Comparison of ENCODE assay signal across 20 cellular contexts in genomic region chr15:72992733-72993321, GRCh38. TPM values are rescaled to one million over a fixed set of nuclear protein-coding genes. Genes with fewer than 3 reads are reported as not detected.
DNase-seq lines count a peak whose midpoint lies in the region; ATAC-seq and TF ChIP-seq lines count a peak whose summit lies in the region.
"Had no signal": no experiment of that assay in that cellular context is flagged by ENCODE, and none has a peak within 500 bp of the region (broad histone marks: within the 10 kb centered on the region; RNA-seq: fewer than 3 reads in every experiment).

No MANE protein-coding gene starts in this region.

- peak overlapping the region; percentile 71 for H3K27ac ChIP-seq in GM23248
- H3K27ac ChIP-seq in lower lobe of right lung: peak overlapping the region; percentile 19
- peak overlapping the region; percentile 71 for H3K27ac ChIP-seq in subcutaneous abdominal adipose tissue (ENCODE audit: low read depth, low read length)
- no peak overlapping the region for H3K27ac ChIP-seq in effector memory CD4-positive, alpha-beta T cell (ENCODE audit: insufficient read depth, low read length, poor library complexity, severe bottlenecking)
- H3K27ac ChIP-seq: KMS-11, pancreas had no signal

- peaks cover 32% of the 10 kb centered on the region for H3K4me1 ChIP-seq in GM23248 (ENCODE audit: insufficient read depth)
- peaks cover 11% of the 10 kb centered on the region for H3K4me1 ChIP-seq in lower lobe of right lung
- peaks cover 0 to 17% (median 11%) of the 10 kb centered on the region in 5 donors for H3K4me1 ChIP-seq in subcutaneous abdominal adipose tissue (ENCODE audit: control insufficient read depth in 5 of 5, insufficient read depth in 5 of 5, low read length in 5 of 5)
- no peaks in the 10 kb centered on the region for H3K4me1 ChIP-seq in effector memory CD4-positive, alpha-beta T cell (ENCODE audit: control insufficient read depth, insufficient read depth, low read length, poor library complexity, severe bottlenecking)
- H3K4me1 ChIP-seq: pancreas had no signal

- no peaks in the 10 kb centered on the region for H3K79me2 ChIP-seq in GM23248 (ENCODE audit: insufficient read depth)

- H3K4me3 Mint-ChIP-seq in activated T-helper 2 cell treated with anti-CD3 and anti-CD28 coated beads, Interferon-gamma antibody, Interleukin-2, Interleukin-4, amounts not matched to agents 10 μg/mL and 5 μg/mL and 100 μg/mL, durations not matched to agents 14 hours and 24 hours and 36 hours (ENCODE audit: low read depth): no peak overlapping the region
- H3K4me3 Mint-ChIP-seq: activated naive CD4-positive, alpha-beta T cell treated with anti-CD3 and anti-CD28 coated beads for 36 hours had no signal

- no peaks in the 10 kb centered on the region for H3K9me3 ChIP-seq in GM23248 (ENCODE audit: low read depth)
- H3K9me3 ChIP-seq in lower lobe of right lung: no peaks in the 10 kb centered on the region
- no peaks in the 10 kb centered on the region for H3K9me3 ChIP-seq in subcutaneous abdominal adipose tissue (ENCODE audit: control insufficient read depth in 5 of 5, low read length in 5 of 5)
- no peaks in the 10 kb centered on the region for H3K9me3 ChIP-seq in effector memory CD4-positive, alpha-beta T cell (ENCODE audit: control insufficient read depth, low read length)
- H3K9me3 ChIP-seq: pancreas, SK-N-SH had no signal

- peaks cover 29% of the 10 kb centered on the region for H3F3A ChIP-seq in GM23248 (ENCODE audit: insufficient read depth)

- H3K9ac ChIP-seq in GM23248 (peak overlapping the region; percentile 50), subcutaneous abdominal adipose tissue (ENCODE audit: low read length in 5 of 5) (no peak overlapping the region)
- H3K9ac ChIP-seq: KMS-11, SK-N-SH had no signal

- H3K36me3 Mint-ChIP-seq in activated T-helper 2 cell treated with anti-CD3 and anti-CD28 coated beads, Interferon-gamma antibody, Interleukin-2, Interleukin-4, amounts not matched to agents 10 μg/mL and 5 μg/mL and 100 μg/mL, durations not matched to agents 14 hours and 24 hours and 36 hours (ENCODE audit: low read depth): no peaks in the 10 kb centered on the region

- no peak for TF ChIP-seq CTCF in fibroblast of mammary gland (conservative IDR thresholded peaks at IDR 0.05; ENCODE audit: control insufficient read depth, insufficient read depth, low read depth, low read length)
- TF ChIP-seq CTCF in lower lobe of right lung (IDR thresholded peaks at IDR 0.05): no peak

- in situ Hi-C loops in GM23248 (cut with MboI): no loop called here

- H3K27me3 ChIP-seq in GM23248 (replicated peaks; ENCODE audit: insufficient read depth) (no peaks in the 10 kb centered on the region), lower lobe of right lung (ENCODE audit: low read depth) (no peaks in the 10 kb centered on the region), subcutaneous abdominal adipose tissue (ENCODE audit: control insufficient read depth in 5 of 5, insufficient read depth in 4 of 5, low read length in 5 of 5) (peaks cover 0 to 3% (median 0%) of the 10 kb centered on the region in 5 donors)
- no peaks in the 10 kb centered on the region for H3K27me3 ChIP-seq in effector memory CD4-positive, alpha-beta T cell (replicated peaks; ENCODE audit: control insufficient read depth, insufficient read depth, low read length, poor library complexity, severe bottlenecking)
- H3K27me3 ChIP-seq: dorsolateral prefrontal cortex, pancreas had no signal

- peak; percentile 62 for DNase-seq in GM23248
- peak; percentile 45 for DNase-seq in fibroblast of mammary gland (ENCODE audit: low read depth)
- DNase-seq in lower lobe of right lung: no peak
- no peak for DNase-seq in effector memory CD4-positive, alpha-beta T cell
- no peak for DNase-seq in activated CD4-positive, alpha-beta T cell treated with anti-CD3 and anti-CD28 coated beads for 1 hour
- no peak for DNase-seq in DMS79 (lab: John Stamatoyannopoulos, UW)
- no peak for DNase-seq in activated T-helper 2 cell treated with anti-CD3 and anti-CD28 coated beads, Interferon-gamma antibody, Interleukin-2, Interleukin-4, amounts not matched to agents 10 μg/mL and 5 μg/mL and 100 μg/mL, durations not matched to agents 14 hours and 24 hours and 36 hours (ENCODE audit: low spot score)
- DNase-seq: ACHN; activated CD4-positive, alpha-beta T cell treated with anti-CD3 and anti-CD28 coated beads for 48 hours; activated CD8-positive, alpha-beta memory T cell treated with anti-CD3 and anti-CD28 coated beads, Interleukin-2, amount 50 U/mL, for 4 hours; activated naive CD4-positive, alpha-beta T cell treated with anti-CD3 and anti-CD28 coated beads for 36 hours; dorsolateral prefrontal cortex; NCI-H1105 treated with DMSO at 0.1 percent for 48 hours; pancreas; SK-N-SH; T-helper 9 cell had no signal

- H3K4me3 ChIP-seq in GM23248 (peak overlapping the region; percentile 30), fibroblast of mammary gland (ENCODE audit: control insufficient read depth, low read depth, low read length) (no peak overlapping the region), lower lobe of right lung (no peak overlapping the region), subcutaneous abdominal adipose tissue (ENCODE audit: low read depth in 1 of 5, low read length in 5 of 5) (no peak overlapping the region)
- no peak overlapping the region for H3K4me3 ChIP-seq in effector memory CD4-positive, alpha-beta T cell (ENCODE audit: insufficient read depth, low read depth, low read length, poor library complexity, severe bottlenecking)
- H3K4me3 ChIP-seq: pancreas, smooth muscle cell had no signal

- H3K4me1 Mint-ChIP-seq in activated T-helper 2 cell treated with anti-CD3 and anti-CD28 coated beads, Interferon-gamma antibody, Interleukin-2, Interleukin-4, amounts not matched to agents 10 μg/mL and 5 μg/mL and 100 μg/mL, durations not matched to agents 14 hours and 24 hours and 36 hours (ENCODE audit: low read depth): no peaks in the 10 kb centered on the region

- H3K36me3 ChIP-seq in GM23248 (ENCODE audit: low read depth) (no peaks in the 10 kb centered on the region), lower lobe of right lung (no peaks in the 10 kb centered on the region), subcutaneous abdominal adipose tissue (ENCODE audit: control insufficient read depth in 5 of 5, insufficient read depth in 5 of 5, low read length in 5 of 5) (no peaks in the 10 kb centered on the region)
- H3K36me3 ChIP-seq in effector memory CD4-positive, alpha-beta T cell (ENCODE audit: control insufficient read depth, insufficient read depth, low read length): no peaks in the 10 kb centered on the region
- H3K36me3 ChIP-seq: pancreas had no signal

- H3K4me2 ChIP-seq in GM23248 (ENCODE audit: unreplicated experiment): peak overlapping the region; percentile 74
- H3K4me2 ChIP-seq: KMS-11, SK-N-SH, smooth muscle cell had no signal

- intact Hi-C loops in lower lobe of right lung (cut with DNase I): no loop called here
- intact Hi-C loops in activated T-helper 2 cell treated with anti-CD3 and anti-CD28 coated beads, Interferon-gamma antibody, Interleukin-2, Interleukin-4, amounts not matched to agents 10 μg/mL and 5 μg/mL and 100 μg/mL, durations not matched to agents 14 hours and 24 hours and 36 hours (cut with micrococcal nuclease): no loop called here

- ATAC-seq in lower lobe of right lung: no peak
- ATAC-seq: esophagus mucosa had no signal

- H2AFZ ChIP-seq in GM23248: peak overlapping the region; percentile 73

- no peaks in the 10 kb centered on the region for H3K9me2 ChIP-seq in GM23248 (ENCODE audit: insufficient read depth)
- H3K9me2 ChIP-seq: SK-N-SH had no signal

- no peak overlapping the region for H3K27ac Mint-ChIP-seq in activated T-helper 2 cell treated with anti-CD3 and anti-CD28 coated beads, Interferon-gamma antibody, Interleukin-2, Interleukin-4, amounts not matched to agents 10 μg/mL and 5 μg/mL and 100 μg/mL, durations not matched to agents 14 hours and 24 hours and 36 hours
- H3K27ac Mint-ChIP-seq: activated naive CD4-positive, alpha-beta T cell treated with anti-CD3 and anti-CD28 coated beads for 36 hours had no signal

- WGBS in GM23248 (ENCODE audit: low coverage in 1 of 2, low lambda C conversion rate in 2 of 2, missing lambda C conversion rate in 2 of 2), 2 experiments: 26 to 36% methylated on average over 13 of the region's 13 CpGs

- peaks cover 11% of the 10 kb centered on the region for H3K27me3 Mint-ChIP-seq in activated T-helper 2 cell treated with anti-CD3 and anti-CD28 coated beads, Interferon-gamma antibody, Interleukin-2, Interleukin-4, amounts not matched to agents 10 μg/mL and 5 μg/mL and 100 μg/mL, durations not matched to agents 14 hours and 24 hours and 36 hours (ENCODE audit: low read depth)

- no peaks in the 10 kb centered on the region for H3K9me3 Mint-ChIP-seq in activated T-helper 2 cell treated with anti-CD3 and anti-CD28 coated beads, Interferon-gamma antibody, Interleukin-2, Interleukin-4, amounts not matched to agents 10 μg/mL and 5 μg/mL and 100 μg/mL, durations not matched to agents 14 hours and 24 hours and 36 hours
- H3K9me3 Mint-ChIP-seq: activated naive CD4-positive, alpha-beta T cell treated with anti-CD3 and anti-CD28 coated beads for 36 hours had no signal

- H4K20me1 ChIP-seq in GM23248 (ENCODE audit: insufficient read depth): no peaks in the 10 kb centered on the region

RNA-seq across cellular contexts. Expression of gene NEO1, which starts 59.4 kb away (rescaled TPM):
- total RNA-seq in GM23248 (2014; rRNA removed; shearing (Covaris generic)): 13.6 and 14.7 TPM in 2 replicates
- polyA plus RNA-seq in GM23248 (2016; fragmentation: Nextera tagmentation; extraction: Ambion mirVana): 4.5 and 5.0 TPM in 2 replicates
- total RNA-seq in lower lobe of right lung: 37.8 TPM
- total RNA-seq in activated T-helper 2 cell treated with anti-CD3 and anti-CD28 coated beads, Interferon-gamma antibody, Interleukin-2, Interleukin-4, amounts not matched to agents 10 μg/mL and 5 μg/mL and 100 μg/mL, durations not matched to agents 14 hours and 24 hours and 36 hours: 9.8 and 12.5 TPM in 2 replicates

Comparison
In these comparisons a context has a peak if more than half of its experiments do, and no peak if none do; other contexts are left out.
1. DNase-seq: peak in GM23248 (single experiment) and fibroblast of mammary gland (single experiment); none in lower lobe of right lung (single experiment), effector memory CD4-positive, alpha-beta T cell (0 of 3), activated CD4-positive, alpha-beta T cell treated with anti-CD3 and anti-CD28 coated beads for 1 hour (single experiment), DMS79 (single experiment) and activated T-helper 2 cell treated with anti-CD3 and anti-CD28 coated beads, Interferon-gamma antibody, Interleukin-2, Interleukin-4, amounts not matched to agents 10 μg/mL and 5 μg/mL and 100 μg/mL, durations not matched to agents 14 hours and 24 hours and 36 hours (single experiment).